32 cellular contexts compared by ENCODE assay signal in genomic region chr2:1254662-1255372, GRCh38.
"Had no signal": no experiment of that assay in that cellular context is flagged by ENCODE, and none has a peak within 500 bp of the region (broad histone marks: within the 10 kb centered on the region; RNA-seq: fewer than 3 reads in every experiment).

No MANE protein-coding gene starts in this region.

- H3K9me3 Mint-ChIP-seq: naive thymus-derived CD4-positive, alpha-beta T cell; natural killer cell; nephron; stimulated activated memory B cell treated with anti-CD40 and anti-IgM and Interleukin-4, amounts not matched to agents 10 μg/mL and 1 μg/mL and 100 μg/mL, for 72 hours; stimulated activated naive CD8-positive, alpha-beta T cell treated with anti-CD3 and anti-CD28 coated beads, Interleukin-15, amount 100 ng/mL, for 72 hours; type B pancreatic cell had no signal

- H3K36me3 Mint-ChIP-seq: natural killer cell; neural progenitor cell; stimulated activated memory B cell treated with anti-CD40 and anti-IgM and Interleukin-4, amounts not matched to agents 10 μg/mL and 1 μg/mL and 100 μg/mL, for 72 hours; type B pancreatic cell had no signal

- DNase-seq: naive thymus-derived CD4-positive, alpha-beta T cell; natural killer cell; nucleus accumbens; pancreas; retina; right cardiac atrium; right lobe of liver; sigmoid colon; spleen; stimulated activated CD4-positive, alpha-beta T cell treated with anti-CD3 and anti-CD28 coated beads, Interleukin-12 subunit alpha, Interleukin-12 subunit beta, amount 100 ng/mL, for 4 hours; stimulated activated CD4-positive, alpha-beta T cell treated with anti-CD3 and anti-CD28 coated beads, Interleukin-1b, Interleukin-23, amount 100 ng/mL, for 48 hours; stimulated activated CD4-positive, alpha-beta T cell treated with anti-CD3 and anti-CD28 coated beads, Interleukin-4, amount 100 ng/mL, for 1 hour; stimulated activated CD4-positive, alpha-beta T cell treated with anti-CD3 and anti-CD28 coated beads, Interleukin-4, amount 100 ng/mL, for 4 hours; stimulated activated CD8-positive, alpha-beta memory T cell treated with anti-CD3 and anti-CD28 coated beads, Interleukin-4, amount 100 ng/mL, for 48 hours; stimulated activated naive CD4-positive, alpha-beta T cell; stimulated activated naive CD8-positive, alpha-beta T cell treated with anti-CD3 and anti-CD28 coated beads, Interleukin-15, amount 100 ng/mL, for 72 hours; stimulated activated naive CD8-positive, alpha-beta T cell treated with anti-CD3 and anti-CD28 coated beads, Interleukin-15, Interleukin-2, amounts not matched to agents 100 U/mL and 50 U/mL, for 24 hours; substantia nigra; testis; tibial artery; transverse colon; upper lobe of right lung had no signal

- H3K27ac Mint-ChIP-seq: naive thymus-derived CD4-positive, alpha-beta T cell; natural killer cell; nephron; neural progenitor cell; stimulated activated memory B cell treated with anti-CD40 and anti-IgM and Interleukin-4, amounts not matched to agents 10 μg/mL and 1 μg/mL and 100 μg/mL, for 72 hours; stimulated activated naive CD8-positive, alpha-beta T cell treated with anti-CD3 and anti-CD28 coated beads, Interleukin-15, amount 100 ng/mL, for 72 hours; type B pancreatic cell had no signal

- H2AFZ ChIP-seq: neural progenitor cell had no signal

- H3K36me3 ChIP-seq: neural progenitor cell, neutrophil, pancreas, prostate gland, right lobe of liver, sigmoid colon, spleen, suprapubic skin, tibial artery, transverse colon, upper lobe of right lung, vagina had no signal

- H3K9ac ChIP-seq: neural progenitor cell had no signal

- H3K4me1 Mint-ChIP-seq: natural killer cell; nephron; stimulated activated memory B cell treated with anti-CD40 and anti-IgM and Interleukin-4, amounts not matched to agents 10 μg/mL and 1 μg/mL and 100 μg/mL, for 72 hours had no signal

- H3K4me3 ChIP-seq: neural progenitor cell, pancreas, prostate gland, right lobe of liver, sigmoid colon, skin epidermis, smooth muscle cell, spleen, suprapubic skin, testis, tibial artery, transverse colon, upper lobe of right lung, vagina had no signal

- H3K9me3 ChIP-seq: neutrophil, pancreas, prostate gland, right lobe of liver, sigmoid colon, suprapubic skin, testis, tibial artery, transverse colon, upper lobe of right lung, vagina had no signal

- H3K4me3 Mint-ChIP-seq: naive thymus-derived CD4-positive, alpha-beta T cell; natural killer cell; nephron; neural progenitor cell; stimulated activated memory B cell treated with anti-CD40 and anti-IgM and Interleukin-4, amounts not matched to agents 10 μg/mL and 1 μg/mL and 100 μg/mL, for 72 hours; stimulated activated naive CD8-positive, alpha-beta T cell treated with anti-CD3 and anti-CD28 coated beads, Interleukin-15, amount 100 ng/mL, for 72 hours; type B pancreatic cell had no signal

- H3K4me1 ChIP-seq: neural progenitor cell, pancreas, prostate gland, right lobe of liver, sigmoid colon, suprapubic skin, testis, tibial artery, transverse colon, upper lobe of right lung, vagina had no signal

- ATAC-seq: naive thymus-derived CD4-positive, alpha-beta T cell; natural killer cell; pancreas; right lobe of liver; stimulated activated memory B cell treated with anti-CD40 and anti-IgM and Interleukin-4, amounts not matched to agents 10 μg/mL and 1 μg/mL and 100 μg/mL, for 72 hours; stimulated activated naive CD8-positive, alpha-beta T cell treated with anti-CD3 and anti-CD28 coated beads, Interleukin-15, amount 100 ng/mL, for 72 hours; stimulated activated naive CD8-positive, alpha-beta T cell treated with anti-CD3 and anti-CD28 coated beads, Interleukin-15, Interleukin-2, amounts not matched to agents 100 U/mL and 50 U/mL, for 24 hours; upper lobe of right lung had no signal

- H3K4me2 ChIP-seq: neural progenitor cell, smooth muscle cell had no signal

- H3K27me3 ChIP-seq: neural progenitor cell, neutrophil, pancreas, right lobe of liver, sigmoid colon, spleen, testis, transverse colon, vagina had no signal

- H3K27ac ChIP-seq: neural progenitor cell, neutrophil, pancreas, prostate gland, right lobe of liver, sigmoid colon, skin epidermis, spleen, suprapubic skin, testis, tibial artery, transverse colon, upper lobe of right lung, vagina had no signal

- H3K27me3 Mint-ChIP-seq: stimulated activated memory B cell treated with anti-CD40 and anti-IgM and Interleukin-4, amounts not matched to agents 10 μg/mL and 1 μg/mL and 100 μg/mL, for 72 hours had no signal
